ENCODE assay signal across 32 cellular contexts in genomic region chr1:31072304-31072746, GRCh38. TPM values are rescaled to one million over a fixed set of nuclear protein-coding genes. Genes with fewer than 3 reads are reported as not detected.
DNase-seq lines count a peak whose midpoint lies in the region; ATAC-seq and TF ChIP-seq lines count a peak whose summit lies in the region.
"Had no signal": no experiment of that assay in that cellular context is flagged by ENCODE, and none has a peak within 500 bp of the region (broad histone marks: within the 10 kb centered on the region; RNA-seq: fewer than 3 reads in every experiment).

No MANE protein-coding gene starts in this region.

- H3K9me3 Mint-ChIP-seq in stimulated activated naive B cell treated with anti-CD40 and anti-IgM and Interleukin-4, amounts not matched to agents 10 μg/mL and 1 μg/mL and 100 μg/mL, for 72 hours: no peaks in the 10 kb centered on the region
- H3K9me3 Mint-ChIP-seq: activated CD4-positive, alpha-beta T cell treated with anti-CD3 and anti-CD28 coated beads, Interleukin-2, amount 10 ng/mL, durations not matched to agents 7 days and 5 days; activated naive CD8-positive, alpha-beta T cell treated with anti-CD3 and anti-CD28 coated beads, Interleukin-2, amount 50 U/mL, for 24 hours; stimulated activated naive CD8-positive, alpha-beta T cell treated with anti-CD3 and anti-CD28 coated beads, Interleukin-15, Interleukin-2, amounts not matched to agents 100 ng/mL and 50 ng/mL, for 24 hours had no signal

- H3K4me1 ChIP-seq in cardiac muscle cell (ENCODE audit: low read depth): peaks cover 12% of the 10 kb centered on the region
- no peaks in the 10 kb centered on the region for H3K4me1 ChIP-seq in right cardiac atrium (ENCODE audit: control insufficient read depth, insufficient read depth, low read length)
- H3K4me1 ChIP-seq in hepatocyte (ENCODE audit: insufficient read depth): peaks cover 6% of the 10 kb centered on the region
- H3K4me1 ChIP-seq: Peyer's patch, uterus had no signal

- H3K27me3 ChIP-seq in cardiac muscle cell (no peaks in the 10 kb centered on the region), right cardiac atrium (ENCODE audit: control insufficient read depth, insufficient read depth) (no peaks in the 10 kb centered on the region), WERI-Rb-1 (ENCODE audit: insufficient read depth, low read depth, severe bottlenecking) (no peaks in the 10 kb centered on the region), hepatocyte (no peaks in the 10 kb centered on the region)
- H3K27me3 ChIP-seq: dorsolateral prefrontal cortex, gastrocnemius medialis, ovary, Peyer's patch, uterus had no signal

- no peaks in the 10 kb centered on the region for H3K9me2 ChIP-seq in hepatocyte (replicated peaks; ENCODE audit: insufficient read depth)

- H3K27ac ChIP-seq in cardiac muscle cell (peak overlapping the region; percentile 36), right cardiac atrium (ENCODE audit: low read length) (no peak overlapping the region), WERI-Rb-1 (no peak overlapping the region), hepatocyte (peak overlapping the region; percentile 5)
- H3K27ac ChIP-seq: dorsolateral prefrontal cortex, gastrocnemius medialis, ovary, Peyer's patch, thoracic aorta, uterus, VCaP had no signal

- intact Hi-C loops in right cardiac atrium (cut with DNase I): no loop called here

- H3K36me3 ChIP-seq in cardiac muscle cell: no peaks in the 10 kb centered on the region
- H3K36me3 ChIP-seq in WERI-Rb-1: no peaks in the 10 kb centered on the region
- H3K36me3 ChIP-seq in hepatocyte (replicated peaks; ENCODE audit: insufficient read depth, low read depth): no peaks in the 10 kb centered on the region
- H3K36me3 ChIP-seq: gastrocnemius medialis, ovary, Peyer's patch, thoracic aorta, uterus had no signal

- DNase-seq in cardiac muscle cell (ENCODE audit: low read depth in 1 of 2, low spot score in 1 of 2): peak in 1 of 2 donors; percentile 53
- DNase-seq in right cardiac atrium: no peak
- peak; percentile 33 for DNase-seq in WERI-Rb-1
- DNase-seq in hepatocyte (ENCODE audit: low spot score): no peak
- no peak for DNase-seq in stimulated activated naive B cell treated with anti-CD40 and anti-IgM and Interleukin-4, amounts not matched to agents 10 μg/mL and 1 μg/mL and 100 μg/mL, for 72 hours
- no peak for DNase-seq in cerebellar nuclear complex (lab: John Stamatoyannopoulos, UW)
- no peak for DNase-seq in kidney glomerular epithelial cell (lab: John Stamatoyannopoulos, UW)
- DNase-seq: 8988T; activated CD4-positive, alpha-beta T cell treated with anti-CD3 and anti-CD28 coated beads, Interleukin-2, amount 10 ng/mL, durations not matched to agents 7 days and 5 days; activated naive CD4-positive, alpha-beta T cell; activated naive CD8-positive, alpha-beta T cell treated with anti-CD3 and anti-CD28 coated beads, Interleukin-2, amount 50 U/mL, for 24 hours; activated T-cell treated with anti-CD3 and anti-CD28 coated beads, Interleukin-2, amount 50 U/mL, for 48 hours; dorsolateral prefrontal cortex; gastrocnemius medialis; left cardiac atrium; NCI-H1930; NCI-H510A treated with DMSO at 0.1 percent for 48 hours; NK-92 treated with Interleukin-12 subunit alpha and Interleukin-12 subunit beta, amount 100 ng/mL, for 24 hours; ovary; retina; SHP77; stimulated activated CD4-positive, alpha-beta T cell treated with anti-CD3 and anti-CD28 coated beads, Interleukin-1b, Interleukin-23, amount 100 ng/mL, for 48 hours; T-helper 17 cell; uterus had no signal

- no peak for TF ChIP-seq CTCF in cardiac muscle cell (IDR thresholded peaks at IDR 0.05; ENCODE audit: low read depth, low read length)
- TF ChIP-seq CTCF in WERI-Rb-1 (IDR thresholded peaks at IDR 0.05; ENCODE audit: low read depth, low read length): no peak
- TF ChIP-seq CTCF in hepatocyte (IDR thresholded peaks at IDR 0.05; ENCODE audit: poor library complexity): no peak

- no peaks in the 10 kb centered on the region for H3K36me3 Mint-ChIP-seq in stimulated activated naive B cell treated with anti-CD40 and anti-IgM and Interleukin-4, amounts not matched to agents 10 μg/mL and 1 μg/mL and 100 μg/mL, for 72 hours
- H3K36me3 Mint-ChIP-seq: CD14-positive monocyte had no signal

- H3K27me3 Mint-ChIP-seq in stimulated activated naive B cell treated with anti-CD40 and anti-IgM and Interleukin-4, amounts not matched to agents 10 μg/mL and 1 μg/mL and 100 μg/mL, for 72 hours: no peaks in the 10 kb centered on the region
- H3K27me3 Mint-ChIP-seq: activated CD4-positive, alpha-beta T cell treated with anti-CD3 and anti-CD28 coated beads, Interleukin-2, amount 10 ng/mL, durations not matched to agents 7 days and 5 days; activated naive CD8-positive, alpha-beta T cell treated with anti-CD3 and anti-CD28 coated beads, Interleukin-2, amount 50 U/mL, for 24 hours; stimulated activated naive CD8-positive, alpha-beta T cell treated with anti-CD3 and anti-CD28 coated beads, Interleukin-15, Interleukin-2, amounts not matched to agents 100 ng/mL and 50 ng/mL, for 24 hours; T-helper 17 cell had no signal

- H3K79me2 ChIP-seq in hepatocyte: no peaks in the 10 kb centered on the region

- ATAC-seq in right cardiac atrium: no peak
- peak; percentile 41 to 68 for ATAC-seq in stimulated activated naive B cell treated with anti-CD40 and anti-IgM and Interleukin-4, amounts not matched to agents 10 μg/mL and 1 μg/mL and 100 μg/mL, for 72 hours (replicated peaks)
- no peak for ATAC-seq in GM18861 (IDR thresholded peaks at IDR 0.05; ENCODE audit: unreplicated experiment)
- ATAC-seq: activated naive CD8-positive, alpha-beta T cell treated with anti-CD3 and anti-CD28 coated beads, Interleukin-2, amount 50 U/mL, for 24 hours; gastrocnemius medialis; left cardiac atrium; T-helper 17 cell had no signal

- H2AFZ ChIP-seq in hepatocyte: no peak overlapping the region

- no peak overlapping the region for H3K4me3 ChIP-seq in cardiac muscle cell
- no peak overlapping the region for H3K4me3 ChIP-seq in right cardiac atrium (ENCODE audit: low read length)
- no peak overlapping the region for H3K4me3 ChIP-seq in WERI-Rb-1 (ENCODE audit: low read depth, low read length)
- H3K4me3 ChIP-seq in hepatocyte: no peak overlapping the region
- H3K4me3 ChIP-seq: dorsolateral prefrontal cortex, gastrocnemius medialis, ovary, Peyer's patch, smooth muscle cell, thoracic aorta, uterus had no signal

- H3K4me3 Mint-ChIP-seq in stimulated activated naive B cell treated with anti-CD40 and anti-IgM and Interleukin-4, amounts not matched to agents 10 μg/mL and 1 μg/mL and 100 μg/mL, for 72 hours: no peak overlapping the region
- H3K4me3 Mint-ChIP-seq: activated CD4-positive, alpha-beta T cell treated with anti-CD3 and anti-CD28 coated beads, Interleukin-2, amount 10 ng/mL, durations not matched to agents 7 days and 5 days; activated naive CD8-positive, alpha-beta T cell treated with anti-CD3 and anti-CD28 coated beads, Interleukin-2, amount 50 U/mL, for 24 hours; CD14-positive monocyte; stimulated activated naive CD8-positive, alpha-beta T cell treated with anti-CD3 and anti-CD28 coated beads, Interleukin-15, Interleukin-2, amounts not matched to agents 100 ng/mL and 50 ng/mL, for 24 hours; T-helper 17 cell had no signal

- no peak overlapping the region for H3K4me2 ChIP-seq in hepatocyte
- H3K4me2 ChIP-seq: smooth muscle cell had no signal

- H3K9me3 ChIP-seq in cardiac muscle cell (ENCODE audit: low read depth) (no peaks in the 10 kb centered on the region), right cardiac atrium (ENCODE audit: control insufficient read depth, low read length) (no peaks in the 10 kb centered on the region), WERI-Rb-1 (ENCODE audit: severe bottlenecking) (no peaks in the 10 kb centered on the region), hepatocyte (ENCODE audit: low read depth) (no peaks in the 10 kb centered on the region)
- H3K9me3 ChIP-seq: Caco-2, gastrocnemius medialis, ovary, Peyer's patch, thoracic aorta, uterus had no signal

- WGBS in right cardiac atrium: 51% methylated on average over 4 of the region's 4 CpGs
- 36% methylated on average over 4 of the region's 4 CpGs for WGBS in hepatocyte (ENCODE audit: low lambda C conversion rate, missing lambda C conversion rate)

- peaks cover 1 to 6% of the 10 kb centered on the region in 2 donors for H3K4me1 Mint-ChIP-seq in stimulated activated naive B cell treated with anti-CD40 and anti-IgM and Interleukin-4, amounts not matched to agents 10 μg/mL and 1 μg/mL and 100 μg/mL, for 72 hours
- H3K4me1 Mint-ChIP-seq: activated CD4-positive, alpha-beta T cell treated with anti-CD3 and anti-CD28 coated beads, Interleukin-2, amount 10 ng/mL, durations not matched to agents 7 days and 5 days; CD14-positive monocyte had no signal

- no peak overlapping the region for H3K27ac Mint-ChIP-seq in stimulated activated naive B cell treated with anti-CD40 and anti-IgM and Interleukin-4, amounts not matched to agents 10 μg/mL and 1 μg/mL and 100 μg/mL, for 72 hours
- H3K27ac Mint-ChIP-seq: activated CD4-positive, alpha-beta T cell treated with anti-CD3 and anti-CD28 coated beads, Interleukin-2, amount 10 ng/mL, durations not matched to agents 7 days and 5 days; activated naive CD8-positive, alpha-beta T cell treated with anti-CD3 and anti-CD28 coated beads, Interleukin-2, amount 50 U/mL, for 24 hours; CD14-positive monocyte; stimulated activated naive CD8-positive, alpha-beta T cell treated with anti-CD3 and anti-CD28 coated beads, Interleukin-15, Interleukin-2, amounts not matched to agents 100 ng/mL and 50 ng/mL, for 24 hours had no signal

- no peaks in the 10 kb centered on the region for H4K20me1 ChIP-seq in hepatocyte (ENCODE audit: insufficient read depth, poor library complexity, severe bottlenecking)

RNA-seq across cellular contexts. Expression of gene PUM1, which starts 6.8 kb away (rescaled TPM):
- total RNA-seq in cardiac muscle cell (99.6 and 130 TPM in 2 replicates), right cardiac atrium (10 to 100 TPM; 76.5 to 77.2 (median 77.0) TPM), hepatocyte (97.4 and 98.9 TPM in 2 replicates)
- polyA plus RNA-seq in cardiac muscle cell (81.1 and 134 TPM in 2 replicates), right cardiac atrium (21.2 TPM), hepatocyte (63.2 and 68.6 TPM in 2 replicates)

Comparison
In these comparisons a context has a peak if more than half of its experiments do, and no peak if none do; other contexts are left out.
1. H3K27ac ChIP-seq: peak in cardiac muscle cell (single experiment) and hepatocyte (single experiment); none in right cardiac atrium (single experiment) and WERI-Rb-1 (single experiment).
2. ATAC-seq: peak in stimulated activated naive B cell treated with anti-CD40 and anti-IgM and Interleukin-4, amounts not matched to agents 10 μg/mL and 1 μg/mL and 100 μg/mL, for 72 hours (2 of 2); none in right cardiac atrium (0 of 2) and GM18861 (single experiment).